8 cellular contexts compared by ENCODE assay signal in genomic region chr19:56538254-56538760, GRCh38. TPM values are rescaled to one million over a fixed set of nuclear protein-coding genes. Genes with fewer than 3 reads are reported as not detected.
A peak's percentile ranks its signal among the peaks of the same experiment; 100 is the strongest.
DNase-seq lines count a peak whose midpoint lies in the region; ATAC-seq and TF ChIP-seq lines count a peak whose summit lies in the region.

No MANE protein-coding gene starts in this region.

- peak overlapping the region; percentile 95 for H3K27ac Mint-ChIP-seq in progenitor cell of endocrine pancreas

- no peak for TF ChIP-seq EP300 in transverse colon (IDR thresholded peaks at IDR 0.05; ENCODE audit: low read depth)

- DNase-seq in BE2C (peak; percentile 95), NCI-H1092 (lab: John Stamatoyannopoulos, UW) (peak; percentile 79), T-helper 22 cell (ENCODE audit: low read depth) (peak; percentile 82), anterior cingulate cortex (lab: John Stamatoyannopoulos, UW) (peak; percentile 10 to 98 (median 91)), right atrium auricular region (ENCODE audit: low spot score) (peak; percentile 87), progenitor cell of endocrine pancreas (ENCODE audit: low spot score, unreplicated experiment) (peak; percentile 75), transverse colon (peak; percentile 89)

- peaks cover 3% of the 10 kb centered on the region for H3K36me3 ChIP-seq in BE2C
- H3K36me3 ChIP-seq in right atrium auricular region = peaks cover 16% of the 10 kb centered on the region
- peaks cover 0 to 9% (median 4%) of the 10 kb centered on the region in 4 donors for H3K36me3 ChIP-seq in transverse colon

- TF ChIP-seq CTCF in BE2C (IDR thresholded peaks at IDR 0.05; ENCODE audit: low read depth, low read length) (no peak), right atrium auricular region (IDR thresholded peaks at IDR 0.05) (no peak), progenitor cell of endocrine pancreas (IDR thresholded peaks at IDR 0.05; ENCODE audit: unreplicated experiment) (no peak), transverse colon (IDR thresholded peaks at IDR 0.05) (peak in 2 of 5 experiments; percentile 24 to 25)

- TF ChIP-seq POLR2A in transverse colon (IDR thresholded peaks at IDR 0.05) = no peak

- ATAC-seq in GM21576 (IDR thresholded peaks at IDR 0.05; ENCODE audit: unreplicated experiment) = peak; percentile 87

- peaks cover 34% of the 10 kb centered on the region for H3K36me3 Mint-ChIP-seq in progenitor cell of endocrine pancreas (ENCODE audit: insufficient read depth)

- H3K9me3 ChIP-seq in BE2C (peaks cover 9% of the 10 kb centered on the region; the same call in 1 of the 2 replicates), right atrium auricular region (peaks cover 0 to 50% of the 10 kb centered on the region in 2 donors), transverse colon (peaks cover 22 to 87% of the 10 kb centered on the region in 2 donors)

- intact Hi-C loops in transverse colon (cut with DNase I; ENCODE audit: low total_unique reads) = loop anchor here (2.0 kb wide), 1 partner anchor 32 kb away; the partner anchor contains the start of gene ZNF471

- no peaks in the 10 kb centered on the region for H3K27me3 Mint-ChIP-seq in progenitor cell of endocrine pancreas

- 2% methylated on average over 19 of the region's 46 CpGs; no CpG with 5 or more reads in 1 of the 2 donors for WGBS in transverse colon (ENCODE audit: low coverage in 1 of 2), 2 donors

- in situ Hi-C loops in transverse colon (cut with MboI; ENCODE audit: low pct_ligation_motif_present in 1 of 4, low pct_unique_long_range_greater_than_20kb in 1 of 4, low sequenced_read_pairs in 3 of 4) = no loop called here

- H3K27me3 ChIP-seq in BE2C = no peaks in the 10 kb centered on the region
- no peaks in the 10 kb centered on the region for H3K27me3 ChIP-seq in right atrium auricular region
- no peaks in the 10 kb centered on the region for H3K27me3 ChIP-seq in transverse colon

- H3K9me3 Mint-ChIP-seq in progenitor cell of endocrine pancreas (ENCODE audit: low read depth) = peaks cover 32% of the 10 kb centered on the region

- peak overlapping the region; percentile 91 for H3K4me3 Mint-ChIP-seq in progenitor cell of endocrine pancreas (ENCODE audit: low read depth)

- H3K27ac ChIP-seq in right atrium auricular region = peak overlapping the region; percentile 90 to 93
- peak overlapping the region; percentile 81 to 96 (median 90) for H3K27ac ChIP-seq in transverse colon

- peaks cover 4% of the 10 kb centered on the region for H3K4me1 Mint-ChIP-seq in progenitor cell of endocrine pancreas (ENCODE audit: low read depth)

- H3K4me3 ChIP-seq in BE2C (ENCODE audit: low read depth, low read length) = peak overlapping the region; percentile 77
- H3K4me3 ChIP-seq in right atrium auricular region = peak overlapping the region; percentile 68 to 82
- H3K4me3 ChIP-seq in transverse colon = peak overlapping the region; percentile 69 to 94 (median 74)

- no peaks in the 10 kb centered on the region for H3K4me1 ChIP-seq in BE2C
- peaks cover 0 to 19% of the 10 kb centered on the region in 2 donors for H3K4me1 ChIP-seq in right atrium auricular region
- peaks cover 0 to 16% (median 3%) of the 10 kb centered on the region in 4 donors for H3K4me1 ChIP-seq in transverse colon

RNA-seq across cellular contexts. Expression of gene ZFP28, which starts 0.4 kb away (rescaled TPM):
- 4.1 TPM for polyA plus RNA-seq in BE2C (2012; ENCODE audit: insufficient read depth, insufficient read length, low read depth)
- total RNA-seq in right atrium auricular region (1 to 10 TPM; 4.0 to 4.6 TPM), progenitor cell of endocrine pancreas (12.1 and 12.9 TPM in 2 replicates), transverse colon (1 to 10 TPM in 3 of 4 donors, under 1 TPM in 1; 0.20 to 5.4 (median 2.2) TPM)

RNA-seq across cellular contexts. Expression of gene ZNF470, which starts 29.0 kb away (rescaled TPM):
- 4.8 TPM for polyA plus RNA-seq in BE2C (2012; ENCODE audit: insufficient read depth, insufficient read length, low read depth)
- total RNA-seq in right atrium auricular region (1 to 10 TPM; 1.9 to 2.5 TPM), progenitor cell of endocrine pancreas (8.0 and 9.0 TPM in 2 replicates), transverse colon (1 to 10 TPM in 3 of 4 donors, under 1 TPM in 1; 0.37 to 5.6 (median 1.5) TPM)

RNA-seq across cellular contexts. Expression of gene ZNF471, which starts 30.7 kb away (rescaled TPM):
- polyA plus RNA-seq in BE2C (2012; ENCODE audit: insufficient read depth, insufficient read length, low read depth) = 1.5 TPM
- total RNA-seq in right atrium auricular region = 1 to 10 TPM; 2.1 to 2.3 TPM
- total RNA-seq in progenitor cell of endocrine pancreas = not detected in 2 replicates
- total RNA-seq in transverse colon = 1 to 10 TPM; 1.8 to 3.5 (median 2.2) TPM

RNA-seq across cellular contexts. Expression of gene ZNF71, which starts 56.8 kb away (rescaled TPM):
- 9.0 TPM for polyA plus RNA-seq in BE2C (2012; ENCODE audit: insufficient read depth, insufficient read length, low read depth)
- total RNA-seq in right atrium auricular region (1 to 10 TPM; 6.9 to 9.8 TPM), progenitor cell of endocrine pancreas (16.9 and 17.1 TPM in 2 replicates), transverse colon (10 to 100 TPM in 1 of 4 donors, 1 to 10 TPM in 3; 4.4 to 10.5 (median 5.6) TPM)

Comparison
In these comparisons a context has a peak if more than half of its experiments do, and no peak if none do; other contexts are left out.
1. Peak in every context shown above with its lines: DNase-seq, ATAC-seq, H3K4me3 ChIP-seq and H3K27ac ChIP-seq.